In the genomic region with DNA sequence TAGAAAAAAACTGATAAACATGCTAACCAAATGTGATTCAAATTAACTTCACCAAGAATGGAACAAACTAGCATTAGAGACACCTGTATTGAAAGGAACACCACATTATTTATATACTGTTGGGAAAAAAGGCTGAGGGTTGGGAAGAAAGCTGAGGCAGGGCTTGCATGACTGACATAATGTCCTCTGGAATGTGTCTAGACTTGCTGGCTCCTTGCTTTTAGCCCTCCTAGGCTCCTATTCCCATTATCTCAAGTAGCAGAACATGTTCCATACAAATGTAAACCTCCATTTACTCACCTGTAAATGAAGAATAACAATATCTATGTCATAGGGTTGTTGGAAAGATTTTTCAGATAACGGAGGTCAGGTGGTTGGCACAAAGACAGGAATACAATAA, we compare ENCODE assay signal across 23 cellular contexts. TPM values are rescaled to one million over a fixed set of nuclear protein-coding genes. Genes with fewer than 3 reads are reported as not detected.
DNase-seq lines count a peak whose midpoint lies in the region; ATAC-seq, FAIRE-seq and TF ChIP-seq lines count a peak whose summit lies in the region.
"Had no signal": no experiment of that assay in that cellular context is flagged by ENCODE, and none has a peak within 500 bp of the region (broad histone marks: within the 10 kb centered on the region; RNA-seq: fewer than 3 reads in every experiment).

No MANE protein-coding gene starts in this region.

- WGBS in right lobe of liver (ENCODE audit: insufficient coverage, low coverage, low lambda C conversion rate, missing lambda C conversion rate) = 24% methylated on average over 1 of the region's 1 CpG
- WGBS in HepG2 (ENCODE audit: low lambda C conversion rate) = 96% methylated on average over 1 of the region's 1 CpG

- H3K9ac ChIP-seq in HepG2 (ENCODE audit: insufficient read depth, low read depth, low read length) = no peak overlapping the region
- H3K9ac ChIP-seq: BLaER1 had no signal

- H3K4me3 ChIP-seq in right lobe of liver (peak overlapping the region in 1 of 3 donors; percentile 4), HepG2 (replicated peaks in 1 of 3; ENCODE audit: insufficient read depth in 1 of 3, low read depth in 2 of 3, low read length in 3 of 3) (no peak overlapping the region), epithelial cell of esophagus (ENCODE audit: low read length) (no peak overlapping the region)
- H3K4me3 ChIP-seq: BLaER1, GM12878 had no signal

- H3K9me3 Mint-ChIP-seq in neural crest cell = no peaks in the 10 kb centered on the region
- H3K9me3 Mint-ChIP-seq in T-cell = no peaks in the 10 kb centered on the region
- H3K9me3 Mint-ChIP-seq: activated naive CD4-positive, alpha-beta T cell treated with anti-CD3 and anti-CD28 coated beads, Interleukin-2, amount 50 U/mL, for 24 hours had no signal

- POLR2A ChIA-PET in HepG2 (lab: Yijun Ruan, JAX) (no interaction called here), T-cell (lab: Charles Lee) (no interaction called here)

- H4K20me1 ChIP-seq in HepG2 (ENCODE audit: insufficient read depth, low read length) = no peaks in the 10 kb centered on the region
- H4K20me1 ChIP-seq: BLaER1 had no signal

- no peaks in the 10 kb centered on the region for H3K36me3 ChIP-seq in right lobe of liver
- H3K36me3 ChIP-seq in HepG2 (replicated peaks in 1 of 2; ENCODE audit: control insufficient read depth in 1 of 2, insufficient read depth in 2 of 2, low read length in 2 of 2) = no peaks in the 10 kb centered on the region
- H3K36me3 ChIP-seq: BLaER1 had no signal

- no peak for ATAC-seq in right lobe of liver
- ATAC-seq in HepG2 = no peak
- no peak for ATAC-seq in GM21447 (IDR thresholded peaks at IDR 0.05; ENCODE audit: unreplicated experiment)
- no peak for ATAC-seq in T-cell (replicated peaks in 1 of 4)
- ATAC-seq: activated CD4-positive, CD25-positive, alpha-beta regulatory T cell treated with anti-CD3 and anti-CD28 coated beads, Interleukin-2, amount 50 U/mL, for 24 hours; GM12878 had no signal

- peak overlapping the region in 2 of 3 donors; percentile 91 to 97 for H3K27ac ChIP-seq in right lobe of liver
- H3K27ac ChIP-seq in HepG2 (ENCODE audit: extremely low read length, insufficient read depth, low read length) = no peak overlapping the region
- H3K27ac ChIP-seq: A549, BLaER1 had no signal

- TF ChIP-seq POLR2A in right lobe of liver (IDR thresholded peaks at IDR 0.05) (no peak), HepG2 (IDR thresholded peaks at IDR 0.05; ENCODE audit: insufficient read depth in 1 of 2, low read depth in 2 of 2, low read length in 2 of 2) (no peak)

- in situ Hi-C loops in HepG2 (cut with HindIII; ENCODE audit: extremely low pct_ligation_motif_present, low pct_unique_long_range_greater_than_20kb) = no loop called here

- H2AFZ ChIP-seq in HepG2 (ENCODE audit: low read length) = no peak overlapping the region

- H3K4me1 Mint-ChIP-seq in neural crest cell (no peaks in the 10 kb centered on the region), T-cell (peaks cover 4 to 7% (median 7%) of the 10 kb centered on the region in 3 donors)

- H3K4me3 Mint-ChIP-seq in neural crest cell = peak overlapping the region; percentile 29
- H3K4me3 Mint-ChIP-seq in T-cell = no peak overlapping the region
- H3K4me3 Mint-ChIP-seq: activated naive CD4-positive, alpha-beta T cell treated with anti-CD3 and anti-CD28 coated beads, Interleukin-2, amount 50 U/mL, for 24 hours had no signal

- no peaks in the 10 kb centered on the region for H3K27me3 ChIP-seq in right lobe of liver
- peaks cover 3 to 36% of the 10 kb centered on the region in 2 experiments; a peak in 4 of 5 replicates for H3K27me3 ChIP-seq in HepG2 (ENCODE audit: control insufficient read depth in 1 of 2, insufficient read depth in 2 of 2, low read length in 2 of 2)
- H3K27me3 ChIP-seq: BLaER1 had no signal

- no peaks in the 10 kb centered on the region for H3K36me3 Mint-ChIP-seq in neural crest cell (ENCODE audit: low read depth)
- H3K36me3 Mint-ChIP-seq in T-cell = no peaks in the 10 kb centered on the region
- H3K36me3 Mint-ChIP-seq: activated naive CD4-positive, alpha-beta T cell treated with anti-CD3 and anti-CD28 coated beads, Interleukin-2, amount 50 U/mL, for 24 hours had no signal

- FAIRE-seq in HepG2 (lab: Jason Lieb, UNC) = no peak
- FAIRE-seq: A549, GM12878 had no signal

- CTCF ChIA-PET in HepG2 (lab: Yijun Ruan, JAX; ENCODE audit: low intra/inter-chr PET ratio, low total read pairs) (no interaction called here), T-cell (lab: Charles Lee) (no interaction called here)

- H3K4me2 ChIP-seq in HepG2 (ENCODE audit: low read depth, low read length) = no peak overlapping the region
- H3K4me2 ChIP-seq: BLaER1 had no signal

- no peak for DNase-seq in right lobe of liver
- no peak for DNase-seq in HepG2 (ENCODE audit: low spot score)
- peak; percentile 48 for DNase-seq in epithelial cell of esophagus (ENCODE audit: low read depth)
- no peak for DNase-seq in neural crest cell (ENCODE audit: low read depth, low spot score)
- no peak for DNase-seq in stimulated activated naive CD4-positive, alpha-beta T cell (lab: John Stamatoyannopoulos, UW)
- no peak for DNase-seq in amygdala (lab: John Stamatoyannopoulos, UW)
- no peak for DNase-seq in T-cell
- DNase-seq: activated CD8-positive, alpha-beta memory T cell treated with anti-CD3 and anti-CD28 coated beads for 24 hours; activated T-cell treated with anti-CD3 and anti-CD28 coated beads, Interleukin-2, amount 50 U/mL, for 48 hours; Calu3; cortex of kidney; GDM1; HCEC 1CT; NCI-H446 treated with DMSO at 0.1 percent for 48 hours; stimulated activated naive CD4-positive, alpha-beta T cell treated with Interleukin-2 at 50 U/mL for 16 hours; T-helper 9 cell had no signal

- TF ChIP-seq CTCF in right lobe of liver (IDR thresholded peaks at IDR 0.05) (no peak), HepG2 (CRISPR knock-in tag; IDR thresholded peaks at IDR 0.05) (no peak), epithelial cell of esophagus (IDR thresholded peaks at IDR 0.05; ENCODE audit: insufficient read depth, low read depth, low read length, missing control alignments) (no peak), neural crest cell (conservative IDR thresholded peaks at IDR 0.05) (no peak)

- intact Hi-C loops in right lobe of liver (cut with DNase I) = no loop called here
- intact Hi-C loops in HepG2 (cut with micrococcal nuclease; ENCODE audit: unreplicated experiment) = no loop called here

- no peaks in the 10 kb centered on the region for H3K9me3 ChIP-seq in right lobe of liver
- H3K9me3 ChIP-seq in HepG2 (ENCODE audit: low read length) = no peaks in the 10 kb centered on the region
- H3K9me3 ChIP-seq: A549 had no signal

- no TSS peak for BruUV-seq in HepG2 (replicated peaks; lab: Mats Ljungman, UMichigan)

- TF ChIP-seq RAD21 in HepG2 (CRISPR knock-in tag; IDR thresholded peaks at IDR 0.05) = no peak

- H3K27me3 Mint-ChIP-seq in neural crest cell (ENCODE audit: low read depth) (peaks cover 70% of the 10 kb centered on the region), T-cell (peaks cover 54 to 64% of the 10 kb centered on the region in 2 donors)

- no peaks in the 10 kb centered on the region for H3K79me2 ChIP-seq in HepG2 (ENCODE audit: insufficient read depth, low read length)

- H3K4me1 ChIP-seq in right lobe of liver (peaks cover 0 to 68% (median 14%) of the 10 kb centered on the region in 4 donors), HepG2 (ENCODE audit: insufficient read depth, low read length) (peaks cover 21% of the 10 kb centered on the region)
- H3K4me1 ChIP-seq: A549, BLaER1 had no signal

- TF ChIP-seq EP300 in HepG2 (IDR thresholded peaks at IDR 0.05; ENCODE audit: low read depth in 2 of 2, low read length in 2 of 2) = no peak
- TF ChIP-seq EP300 in HepG2 (CRISPR knock-in tag; IDR thresholded peaks at IDR 0.05; ENCODE audit: borderline replicate concordance) = no peak

- H3K27ac Mint-ChIP-seq in neural crest cell (ENCODE audit: unreplicated experiment) (no peak overlapping the region), T-cell (no peak overlapping the region)
- H3K27ac Mint-ChIP-seq: activated naive CD4-positive, alpha-beta T cell treated with anti-CD3 and anti-CD28 coated beads, Interleukin-2, amount 50 U/mL, for 24 hours had no signal

RNA-seq across cellular contexts. Expression of a gene that starts 0.9 kb away (rescaled TPM):
- total RNA-seq in right lobe of liver (10 to 100 TPM; 13.4 to 30.2 (median 22.3) TPM), HepG2 (2016; rRNA removed; fragmentation: Illumina TruSeq; extraction: Trizol) (not detected in 2 replicates), neural crest cell (0.35 TPM in 1 of 2 replicates, not detected in the other), T-cell (not detected)
- not detected in 2 replicates for total RNA-seq in HepG2 (2016; cell fraction: cytosol; rRNA removed; fragmentation: Illumina TruSeq; extraction: Trizol; ENCODE audit: low read depth)
- total RNA-seq in HepG2 (2016; cell fraction: insoluble cytoplasmic fraction; rRNA removed; fragmentation: Illumina TruSeq; extraction: Trizol) = not detected in 2 replicates
- not detected in 2 replicates for total RNA-seq in HepG2 (2016; cell fraction: membrane; rRNA removed; fragmentation: Illumina TruSeq; extraction: Trizol)
- total RNA-seq in HepG2 (2016; cell fraction: nucleus; rRNA removed; fragmentation: Illumina TruSeq; extraction: Trizol) = 0.22 TPM in 1 of 2 replicates, not detected in the other
- polyA plus RNA-seq in HepG2 (2011; rRNA removed) = not detected in 2 replicates
- polyA plus RNA-seq in HepG2 (2011; cell fraction: cytosol; rRNA removed) = not detected in 2 replicates
- polyA plus RNA-seq in HepG2 (2011; cell fraction: nucleus; rRNA removed) = not detected in 2 replicates
- not detected in 2 replicates for polyA plus RNA-seq in HepG2 (2012)
- polyA plus RNA-seq in HepG2 (2016; cell fraction: cytosol; fragmentation: Illumina TruSeq; extraction: Trizol; ENCODE audit: low read depth) = not detected in 2 replicates
- not detected in 2 replicates for polyA plus RNA-seq in HepG2 (2016; cell fraction: insoluble cytoplasmic fraction; fragmentation: Illumina TruSeq; extraction: Trizol; ENCODE audit: low read depth)
- not detected in 2 replicates for polyA plus RNA-seq in HepG2 (2016; cell fraction: membrane; fragmentation: Illumina TruSeq; extraction: Trizol; ENCODE audit: low read depth)
- not detected in 2 replicates for polyA plus RNA-seq in HepG2 (2016; cell fraction: nucleus; fragmentation: Illumina TruSeq; extraction: Trizol; ENCODE audit: insufficient read depth, low read depth)
- not detected in 2 replicates for polyA minus RNA-seq in HepG2 (2011; rRNA and poly(A)+ RNA removed; ENCODE audit: low replicate concordance)
- not detected in 2 replicates for polyA minus RNA-seq in HepG2 (2011; cell fraction: cytosol; rRNA and poly(A)+ RNA removed)
- polyA minus RNA-seq in HepG2 (2011; cell fraction: nucleus; rRNA and poly(A)+ RNA removed) = not detected in 2 replicates
- total RNA-seq: GM12878, RPMI7951 had no signal
- polyA plus RNA-seq: GM12878 had no signal

RNA-seq across cellular contexts. Expression of a gene that starts 55.0 kb away (rescaled TPM):
- total RNA-seq in right lobe of liver (10 to 100 TPM in 3 of 6 experiments, 1 to 10 TPM in 3; 7.1 to 19.1 (median 11.1) TPM), HepG2 (2016; rRNA removed; fragmentation: Illumina TruSeq; extraction: Trizol) (9.8 and 10.3 TPM in 2 replicates), neural crest cell (18.3 and 19.2 TPM in 2 replicates), T-cell (10 to 100 TPM in 3 of 5 donors, 1 to 10 TPM in 2; 5.1 to 16.0 (median 12.0) TPM)
- total RNA-seq in HepG2 (2016; cell fraction: cytosol; rRNA removed; fragmentation: Illumina TruSeq; extraction: Trizol; ENCODE audit: low read depth) = 35.1 and 38.9 TPM in 2 replicates
- total RNA-seq in HepG2 (2016; cell fraction: insoluble cytoplasmic fraction; rRNA removed; fragmentation: Illumina TruSeq; extraction: Trizol) = 8.9 and 10.1 TPM in 2 replicates
- 23.3 and 30.6 TPM in 2 replicates for total RNA-seq in HepG2 (2016; cell fraction: membrane; rRNA removed; fragmentation: Illumina TruSeq; extraction: Trizol)
- 16.6 and 16.9 TPM in 2 replicates for total RNA-seq in HepG2 (2016; cell fraction: nucleus; rRNA removed; fragmentation: Illumina TruSeq; extraction: Trizol)
- polyA plus RNA-seq in HepG2 (2011; rRNA removed) = 4.8 and 5.4 TPM in 2 replicates
- 2.0 and 2.5 TPM in 2 replicates for polyA plus RNA-seq in HepG2 (2011; cell fraction: cytosol; rRNA removed)
- 5.7 and 6.3 TPM in 2 replicates for polyA plus RNA-seq in HepG2 (2011; cell fraction: nucleus; rRNA removed)
- polyA plus RNA-seq in HepG2 (2012) = 4.7 and 4.9 TPM in 2 replicates
- 0.44 and 0.53 TPM in 2 replicates for polyA plus RNA-seq in HepG2 (2016; cell fraction: cytosol; fragmentation: Illumina TruSeq; extraction: Trizol; ENCODE audit: low read depth)
- 4.5 and 5.3 TPM in 2 replicates for polyA plus RNA-seq in HepG2 (2016; cell fraction: insoluble cytoplasmic fraction; fragmentation: Illumina TruSeq; extraction: Trizol; ENCODE audit: low read depth)
- polyA plus RNA-seq in HepG2 (2016; cell fraction: membrane; fragmentation: Illumina TruSeq; extraction: Trizol; ENCODE audit: low read depth) = 1.1 and 1.2 TPM in 2 replicates
- polyA plus RNA-seq in HepG2 (2016; cell fraction: nucleus; fragmentation: Illumina TruSeq; extraction: Trizol; ENCODE audit: insufficient read depth, low read depth) = 8.8 and 11.2 TPM in 2 replicates
- 3.5 and 5.5 TPM in 2 replicates for polyA minus RNA-seq in HepG2 (2011; rRNA and poly(A)+ RNA removed; ENCODE audit: low replicate concordance)
- 7.0 and 8.4 TPM in 2 replicates for polyA minus RNA-seq in HepG2 (2011; cell fraction: cytosol; rRNA and poly(A)+ RNA removed)
- polyA minus RNA-seq in HepG2 (2011; cell fraction: nucleus; rRNA and poly(A)+ RNA removed) = 34.2 and 38.8 TPM in 2 replicates

Comparison
In these comparisons a context has a peak if more than half of its experiments do, and no peak if none do; other contexts are left out.
1. RNA of a gene that starts 0.9 kb away (total RNA-seq): 13.4 to 30.2 TPM in right lobe of liver; 0.35 TPM in neural crest cell, 0.22 TPM in HepG2 and not detected in T-cell; every median in the first group is over 10 times any median in the second.